Comparison of ENCODE assay signal across 1 cellular context in genomic region chr1:27519341-27520258, GRCh38.
TF ChIP-seq lines count a peak whose summit lies in the region.

No MANE protein-coding gene starts in this region.

TF ChIP-seq in IMR-90, 13 proteins besides CTCF, POLR2A, EP300 and RAD21 (continued from another document):
- TF ChIP-seq USF2 (IDR thresholded peaks at IDR 0.05; ENCODE audit: low read depth, low read length) = no peak
- TF ChIP-seq MAFK (IDR thresholded peaks at IDR 0.05; ENCODE audit: low read depth, low read length) = no peak
